Comparison of ENCODE assay signal across 9 cellular contexts in genomic region chr9:33170464-33171156, GRCh38. TPM values are rescaled to one million over a fixed set of nuclear protein-coding genes. Genes with fewer than 3 reads are reported as not detected.
DNase-seq lines count a peak whose midpoint lies in the region; ATAC-seq lines count a peak whose summit lies in the region.
"Had no signal": no experiment of that assay in that cellular context is flagged by ENCODE, and none has a peak within 500 bp of the region (broad histone marks: within the 10 kb centered on the region; RNA-seq: fewer than 3 reads in every experiment).

No MANE protein-coding gene starts in this region.

- peaks cover 11% of the 10 kb centered on the region for H3K4me1 ChIP-seq in right cardiac atrium (ENCODE audit: control insufficient read depth, insufficient read depth, low read length)

- DNase-seq in NCI-H345 (lab: John Stamatoyannopoulos, UW) (peak; percentile 57), NCI-H345 treated with DMSO at 0.1 percent for 48 hours (lab: John Stamatoyannopoulos, UW; ENCODE audit: unreplicated experiment) (no peak), NCI-H2081 treated with DMSO at 0.1 percent for 48 hours (lab: John Stamatoyannopoulos, UW) (peak; percentile 41), right cardiac atrium (peak; percentile 56 to 85 (median 79)), NCI-H1048 (lab: John Stamatoyannopoulos, UW) (no peak)
- peak; percentile 51 for DNase-seq in activated CD8-positive, alpha-beta memory T cell treated with anti-CD3 and anti-CD28 coated beads, Interleukin-2, amount 50 U/mL, for 4 hours
- peak in 1 of 2 donors; percentile 64 for DNase-seq in stimulated activated effector memory CD8-positive, alpha-beta T cell treated with anti-CD3 and anti-CD28 coated beads, Interleukin-12 subunit alpha, Interleukin-12 subunit beta, amount 100 ng/mL, for 72 hours (ENCODE audit: low spot score in 2 of 2)

- H3K9me3 Mint-ChIP-seq in stimulated activated effector memory CD8-positive, alpha-beta T cell treated with anti-CD3 and anti-CD28 coated beads, Interleukin-12 subunit alpha, Interleukin-12 subunit beta, amount 100 ng/mL, for 72 hours: no peaks in the 10 kb centered on the region

- H3K27ac ChIP-seq in right cardiac atrium (ENCODE audit: low read length): no peak overlapping the region
- H3K27ac ChIP-seq: BLaER1 had no signal

- intact Hi-C loops in right cardiac atrium (cut with DNase I): loop anchor here in 2 of 4 donors (5.0 kb wide), 2 partner anchors 57 to 88 kb away; no protein-coding TSS in a partner anchor

- 57% methylated on average over 10 of the region's 10 CpGs for WGBS in right cardiac atrium

- peaks cover 27% of the 10 kb centered on the region for H3K4me1 Mint-ChIP-seq in stimulated activated effector memory CD8-positive, alpha-beta T cell treated with anti-CD3 and anti-CD28 coated beads, Interleukin-12 subunit alpha, Interleukin-12 subunit beta, amount 100 ng/mL, for 72 hours

- H3K36me3 Mint-ChIP-seq in stimulated activated effector memory CD8-positive, alpha-beta T cell treated with anti-CD3 and anti-CD28 coated beads, Interleukin-12 subunit alpha, Interleukin-12 subunit beta, amount 100 ng/mL, for 72 hours: peaks cover 6% of the 10 kb centered on the region

- no peak overlapping the region for H3K4me3 Mint-ChIP-seq in stimulated activated effector memory CD8-positive, alpha-beta T cell treated with anti-CD3 and anti-CD28 coated beads, Interleukin-12 subunit alpha, Interleukin-12 subunit beta, amount 100 ng/mL, for 72 hours

- no peak for ATAC-seq in right cardiac atrium
- no peak for ATAC-seq in stimulated activated effector memory CD8-positive, alpha-beta T cell treated with anti-CD3 and anti-CD28 coated beads, Interleukin-12 subunit alpha, Interleukin-12 subunit beta, amount 100 ng/mL, for 72 hours
- ATAC-seq in GM18870 (IDR thresholded peaks at IDR 0.05; ENCODE audit: unreplicated experiment): no peak

- H3K4me3 ChIP-seq in right cardiac atrium (ENCODE audit: low read length): no peak overlapping the region
- H3K4me3 ChIP-seq: BLaER1 had no signal

- H3K27ac Mint-ChIP-seq in stimulated activated effector memory CD8-positive, alpha-beta T cell treated with anti-CD3 and anti-CD28 coated beads, Interleukin-12 subunit alpha, Interleukin-12 subunit beta, amount 100 ng/mL, for 72 hours: peak overlapping the region; percentile 74

- no peaks in the 10 kb centered on the region for H3K9me3 ChIP-seq in right cardiac atrium (ENCODE audit: control insufficient read depth, low read length)
- H3K9me3 ChIP-seq: BLaER1 had no signal

- H3K27me3 ChIP-seq in right cardiac atrium (ENCODE audit: control insufficient read depth, insufficient read depth): no peaks in the 10 kb centered on the region
- H3K27me3 ChIP-seq: BLaER1 had no signal

RNA-seq across cellular contexts. Expression of gene B4GALT1, which starts 3.5 kb away (rescaled TPM):
- 100 to 1,000 TPM in 1 of 4 donors, 10 to 100 TPM in 3; 44.0 to 137 (median 58.3) TPM for total RNA-seq in right cardiac atrium
- polyA plus RNA-seq in right cardiac atrium: 24.7 TPM

Comparison
In these comparisons a context has a peak if more than half of its experiments do, and no peak if none do; other contexts are left out.
1. DNase-seq: peak in NCI-H345 (single experiment), NCI-H2081 treated with DMSO at 0.1 percent for 48 hours (single experiment), activated CD8-positive, alpha-beta memory T cell treated with anti-CD3 and anti-CD28 coated beads, Interleukin-2, amount 50 U/mL, for 4 hours (single experiment) and right cardiac atrium (3 of 3); none in NCI-H345 treated with DMSO at 0.1 percent for 48 hours (single experiment) and NCI-H1048 (single experiment).